In the genomic region with DNA sequence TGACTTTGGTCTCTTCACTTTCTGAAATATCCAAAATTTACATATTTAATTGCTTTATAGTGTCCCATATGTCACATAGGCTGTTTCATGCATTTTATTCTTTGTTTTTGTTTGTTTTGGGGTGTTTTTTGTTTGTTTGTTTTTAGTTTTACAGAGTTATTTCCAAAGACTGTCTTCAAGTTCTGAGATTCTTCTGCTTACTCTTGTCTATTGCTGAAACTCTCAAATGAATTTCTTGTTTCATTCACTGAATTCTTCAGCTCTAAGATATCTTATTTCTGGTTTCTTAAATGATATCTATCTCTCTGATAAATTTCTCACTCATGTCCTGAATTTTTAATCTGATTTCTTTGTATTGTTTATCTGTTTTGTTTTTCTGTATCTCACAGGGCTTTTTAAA, we compare ENCODE assay signal across 25 cellular contexts.
"Had no signal": no experiment of that assay in that cellular context is flagged by ENCODE, and none has a peak within 500 bp of the region (broad histone marks: within the 10 kb centered on the region; RNA-seq: fewer than 3 reads in every experiment).

No MANE protein-coding gene starts in this region.

- H3K36me3 ChIP-seq: adrenal gland had no signal

- FAIRE-seq: bronchial epithelial cell, colon, TTC549 had no signal

- H3K4me3 ChIP-seq: adrenal gland had no signal

- H3K27ac ChIP-seq: adrenal gland had no signal

- DNase-seq: activated CD4-positive, alpha-beta T cell treated with anti-CD3 and anti-CD28 coated beads, Interleukin-2, amount 10 ng/mL, durations not matched to agents 24 days and 14 days; activated CD4-positive, alpha-beta T cell treated with anti-CD3 and anti-CD28 coated beads, Interleukin-2, amount 50 U/mL, for 4 hours; activated CD8-positive, alpha-beta T cell treated with anti-CD3 and anti-CD28 coated beads for 36 hours; activated gamma-delta T cell treated with Interleukin-2 at 50 U/mL for 16 hours; activated naive CD4-positive, alpha-beta T cell treated with anti-CD3 and anti-CD28 coated beads for 36 hours; activated T-cell treated with anti-CD3 and anti-CD28 coated beads for 4 hours; activated T-cell treated with anti-CD3 and anti-CD28 coated beads, Interleukin-2, amount 50 U/mL, for 4 hours; adrenal gland; anterior cingulate cortex; caudate nucleus; cerebellar nuclear complex; Kasumi-1; KBM-7; NCI-H1092 treated with DMSO at 0.1 percent for 48 hours; NCI-H1417; NCI-H146; NCI-H187 treated with DMSO at 0.1 percent for 48 hours; NCI-H2081; NCI-H2171 treated with DMSO at 0.1 percent for 48 hours; NCI-H345; NCI-H524 treated with DMSO at 0.1 percent for 48 hours; Right ventricle myocardium superior had no signal

- H3K27me3 ChIP-seq: adrenal gland had no signal

- H3K9me3 ChIP-seq: adrenal gland had no signal

- H3K4me1 ChIP-seq: adrenal gland had no signal
